27 cellular contexts compared by ENCODE assay signal in the genomic region with DNA sequence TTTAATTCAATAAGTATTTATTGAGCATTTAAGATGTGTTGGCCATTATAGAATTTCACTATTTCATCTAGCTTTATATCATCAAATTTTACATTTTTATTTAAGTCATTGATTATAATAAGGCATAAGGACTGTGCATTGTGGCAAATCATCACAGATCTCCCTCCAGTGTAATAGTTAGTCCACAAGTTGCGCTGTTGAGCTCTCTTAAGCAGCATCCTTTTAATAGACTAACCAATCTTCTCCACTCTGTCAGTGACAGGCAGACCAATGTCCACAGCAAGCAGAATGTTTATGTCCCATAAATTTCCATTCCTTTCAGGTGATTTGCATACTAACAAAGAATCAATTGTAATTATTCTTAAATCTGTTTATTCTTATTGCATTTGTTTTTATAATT.
DNase-seq lines count a peak whose midpoint lies in the region; ATAC-seq and TF ChIP-seq lines count a peak whose summit lies in the region.
"Had no signal": no experiment of that assay in that cellular context is flagged by ENCODE, and none has a peak within 500 bp of the region (broad histone marks: within the 10 kb centered on the region; RNA-seq: fewer than 3 reads in every experiment).

No MANE protein-coding gene starts in this region.

- peak; percentile 21 for DNase-seq in NCI-H82 (lab: John Stamatoyannopoulos, UW)
- DNase-seq in NCI-H82 treated with DMSO at 0.1 percent for 48 hours (lab: John Stamatoyannopoulos, UW; ENCODE audit: unreplicated experiment) = no peak
- DNase-seq in HuH-7 (ENCODE audit: low spot score) = peak; percentile 1
- no peak for DNase-seq in retinal pigment epithelial cell (ENCODE audit: low read depth)
- no peak for DNase-seq in nephron progenitor cell
- DNase-seq: activated CD4-positive, alpha-beta T cell treated with anti-CD3 and anti-CD28 coated beads, Interleukin-2, amount 10 ng/mL, durations not matched to agents 24 days and 14 days; activated naive CD8-positive, alpha-beta T cell treated with anti-CD3 and anti-CD28 coated beads, Interleukin-2, amount 50 U/mL, for 24 hours; brain microvascular endothelial cell; CD4-positive, CD25-positive, alpha-beta regulatory T cell; colonic mucosa; heart left ventricle; immature natural killer cell; left ventricle myocardium superior; midbrain; MV-4-11; NCI-H187 treated with DMSO at 0.1 percent for 48 hours; NCI-H446; stimulated activated CD4-positive, alpha-beta T cell treated with anti-CD3 and anti-CD28 coated beads, Interleukin-1b, Interleukin-23, amount 100 ng/mL, for 48 hours; stimulated activated naive CD4-positive, alpha-beta T cell; T-helper 1 cell had no signal

- TF ChIP-seq CTCF in retinal pigment epithelial cell (conservative IDR thresholded peaks at IDR 0.05; ENCODE audit: low read depth, low read length) (peak; percentile 25), nephron progenitor cell (IDR thresholded peaks at IDR 0.05) (no peak)

- H3K27ac Mint-ChIP-seq in nephron progenitor cell = no peak overlapping the region
- H3K27ac Mint-ChIP-seq: activated CD4-positive, alpha-beta T cell treated with anti-CD3 and anti-CD28 coated beads, Interleukin-2, amount 10 ng/mL, durations not matched to agents 24 days and 14 days; activated naive CD8-positive, alpha-beta T cell treated with anti-CD3 and anti-CD28 coated beads, Interleukin-2, amount 50 U/mL, for 24 hours; activated T-helper 2 cell treated with anti-CD3 and anti-CD28 coated beads, Interferon-gamma antibody, Interleukin-2, Interleukin-4, amounts not matched to agents 10 μg/mL and 5 μg/mL and 100 μg/mL, durations not matched to agents 14 hours and 24 hours and 36 hours; CD4-positive, CD25-positive, alpha-beta regulatory T cell; immature natural killer cell; natural killer cell treated with Interleukin-12 subunit alpha and Interleukin-12 subunit beta and Interleukin-15 and Interleukin-18, amount 100 ng/mL, for 72 hours had no signal

- peaks cover 10% of the 10 kb centered on the region for H3K9me3 Mint-ChIP-seq in nephron progenitor cell
- H3K9me3 Mint-ChIP-seq: activated CD4-positive, alpha-beta T cell treated with anti-CD3 and anti-CD28 coated beads, Interleukin-2, amount 10 ng/mL, durations not matched to agents 24 days and 14 days had no signal

- H3K27me3 Mint-ChIP-seq in nephron progenitor cell (ENCODE audit: low read depth, poor library complexity) = no peaks in the 10 kb centered on the region
- H3K27me3 Mint-ChIP-seq: activated CD4-positive, alpha-beta T cell treated with anti-CD3 and anti-CD28 coated beads, Interleukin-2, amount 10 ng/mL, durations not matched to agents 24 days and 14 days; activated naive CD8-positive, alpha-beta T cell treated with anti-CD3 and anti-CD28 coated beads, Interleukin-2, amount 50 U/mL, for 24 hours; CD4-positive, CD25-positive, alpha-beta regulatory T cell; natural killer cell treated with Interleukin-12 subunit alpha and Interleukin-12 subunit beta and Interleukin-15 and Interleukin-18, amount 100 ng/mL, for 72 hours had no signal

- H3K4me3 Mint-ChIP-seq in nephron progenitor cell = no peak overlapping the region
- H3K4me3 Mint-ChIP-seq: activated CD4-positive, alpha-beta T cell treated with anti-CD3 and anti-CD28 coated beads, Interleukin-2, amount 10 ng/mL, durations not matched to agents 24 days and 14 days; activated naive CD8-positive, alpha-beta T cell treated with anti-CD3 and anti-CD28 coated beads, Interleukin-2, amount 50 U/mL, for 24 hours; CD4-positive, CD25-positive, alpha-beta regulatory T cell; immature natural killer cell; natural killer cell treated with Interleukin-12 subunit alpha and Interleukin-12 subunit beta and Interleukin-15 and Interleukin-18, amount 100 ng/mL, for 72 hours had no signal

- H3K4me3 ChIP-seq in retinal pigment epithelial cell (ENCODE audit: low read length) = no peak overlapping the region
- H3K4me3 ChIP-seq: colonic mucosa, heart left ventricle, thoracic aorta had no signal

- no peaks in the 10 kb centered on the region for H3K4me1 Mint-ChIP-seq in nephron progenitor cell
- H3K4me1 Mint-ChIP-seq: activated CD4-positive, alpha-beta T cell treated with anti-CD3 and anti-CD28 coated beads, Interleukin-2, amount 10 ng/mL, durations not matched to agents 24 days and 14 days; activated naive CD8-positive, alpha-beta T cell treated with anti-CD3 and anti-CD28 coated beads, Interleukin-2, amount 50 U/mL, for 24 hours; CD4-positive, CD25-positive, alpha-beta regulatory T cell; immature natural killer cell had no signal

- H3K36me3 Mint-ChIP-seq in nephron progenitor cell (ENCODE audit: low read depth) = no peaks in the 10 kb centered on the region
- H3K36me3 Mint-ChIP-seq: CD4-positive, CD25-positive, alpha-beta regulatory T cell; immature natural killer cell; natural killer cell treated with Interleukin-12 subunit alpha and Interleukin-12 subunit beta and Interleukin-15 and Interleukin-18, amount 100 ng/mL, for 72 hours had no signal

- ATAC-seq in SK-N-SH treated with all-trans-retinoic acid at 6 μM for 48 hours (peak; percentile 74), HG03439 (IDR thresholded peaks at IDR 0.05; ENCODE audit: unreplicated experiment) (no peak), GM18861 (IDR thresholded peaks at IDR 0.05; ENCODE audit: unreplicated experiment) (no peak)
- ATAC-seq: activated naive CD8-positive, alpha-beta T cell treated with anti-CD3 and anti-CD28 coated beads, Interleukin-2, amount 50 U/mL, for 24 hours; heart left ventricle; left ventricle myocardium superior; natural killer cell treated with Interleukin-12 subunit alpha and Interleukin-12 subunit beta and Interleukin-15 and Interleukin-18, amount 100 ng/mL, for 72 hours; Right ventricle myocardium inferior had no signal

TF ChIP-seq in SK-N-SH treated with all-trans-retinoic acid at 6 μM for 48 hours, 23 proteins besides CTCF, POLR2A, EP300 and RAD21 (continues in another document):
- no peak for TF ChIP-seq OSR1 (CRISPR knock-in tag; IDR thresholded peaks at IDR 0.05)
- no peak for TF ChIP-seq ARNTL (CRISPR knock-in tag; IDR thresholded peaks at IDR 0.05; ENCODE audit: borderline replicate concordance, low read depth)
- TF ChIP-seq, protein P1, sequence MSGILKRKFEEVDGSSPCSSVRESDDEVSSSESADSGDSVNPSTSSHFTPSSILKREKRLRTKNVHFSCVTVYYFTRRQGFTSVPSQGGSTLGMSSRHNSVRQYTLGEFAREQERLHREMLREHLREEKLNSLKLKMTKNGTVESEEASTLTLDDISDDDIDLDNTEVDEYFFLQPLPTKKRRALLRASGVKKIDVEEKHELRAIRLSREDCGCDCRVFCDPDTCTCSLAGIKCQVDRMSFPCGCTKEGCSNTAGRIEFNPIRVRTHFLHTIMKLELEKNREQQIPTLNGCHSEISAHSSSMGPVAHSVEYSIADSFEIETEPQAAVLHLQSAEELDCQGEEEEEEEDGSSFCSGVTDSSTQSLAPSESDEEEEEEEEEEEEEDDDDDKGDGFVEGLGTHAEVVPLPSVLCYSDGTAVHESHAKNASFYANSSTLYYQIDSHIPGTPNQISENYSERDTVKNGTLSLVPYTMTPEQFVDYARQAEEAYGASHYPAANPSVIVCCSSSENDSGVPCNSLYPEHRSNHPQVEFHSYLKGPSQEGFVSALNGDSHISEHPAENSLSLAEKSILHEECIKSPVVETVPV (CRISPR knock-in tag; IDR thresholded peaks at IDR 0.05) = no peak
- no peak for TF ChIP-seq PPARA (CRISPR knock-in tag; IDR thresholded peaks at IDR 0.05; ENCODE audit: borderline replicate concordance)
- no peak for TF ChIP-seq TCF4 (CRISPR knock-in tag; IDR thresholded peaks at IDR 0.05; ENCODE audit: borderline replicate concordance)
- TF ChIP-seq, protein P2, sequence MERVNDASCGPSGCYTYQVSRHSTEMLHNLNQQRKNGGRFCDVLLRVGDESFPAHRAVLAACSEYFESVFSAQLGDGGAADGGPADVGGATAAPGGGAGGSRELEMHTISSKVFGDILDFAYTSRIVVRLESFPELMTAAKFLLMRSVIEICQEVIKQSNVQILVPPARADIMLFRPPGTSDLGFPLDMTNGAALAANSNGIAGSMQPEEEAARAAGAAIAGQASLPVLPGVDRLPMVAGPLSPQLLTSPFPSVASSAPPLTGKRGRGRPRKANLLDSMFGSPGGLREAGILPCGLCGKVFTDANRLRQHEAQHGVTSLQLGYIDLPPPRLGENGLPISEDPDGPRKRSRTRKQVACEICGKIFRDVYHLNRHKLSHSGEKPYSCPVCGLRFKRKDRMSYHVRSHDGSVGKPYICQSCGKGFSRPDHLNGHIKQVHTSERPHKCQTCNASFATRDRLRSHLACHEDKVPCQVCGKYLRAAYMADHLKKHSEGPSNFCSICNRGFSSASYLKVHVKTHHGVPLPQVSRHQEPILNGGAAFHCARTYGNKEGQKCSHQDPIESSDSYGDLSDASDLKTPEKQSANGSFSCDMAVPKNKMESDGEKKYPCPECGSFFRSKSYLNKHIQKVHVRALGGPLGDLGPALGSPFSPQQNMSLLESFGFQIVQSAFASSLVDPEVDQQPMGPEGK (CRISPR knock-in tag; IDR thresholded peaks at IDR 0.05; ENCODE audit: borderline replicate concordance) = no peak
- TF ChIP-seq ISL1 (CRISPR knock-in tag; IDR thresholded peaks at IDR 0.05) = no peak
- TF ChIP-seq, protein P3, sequence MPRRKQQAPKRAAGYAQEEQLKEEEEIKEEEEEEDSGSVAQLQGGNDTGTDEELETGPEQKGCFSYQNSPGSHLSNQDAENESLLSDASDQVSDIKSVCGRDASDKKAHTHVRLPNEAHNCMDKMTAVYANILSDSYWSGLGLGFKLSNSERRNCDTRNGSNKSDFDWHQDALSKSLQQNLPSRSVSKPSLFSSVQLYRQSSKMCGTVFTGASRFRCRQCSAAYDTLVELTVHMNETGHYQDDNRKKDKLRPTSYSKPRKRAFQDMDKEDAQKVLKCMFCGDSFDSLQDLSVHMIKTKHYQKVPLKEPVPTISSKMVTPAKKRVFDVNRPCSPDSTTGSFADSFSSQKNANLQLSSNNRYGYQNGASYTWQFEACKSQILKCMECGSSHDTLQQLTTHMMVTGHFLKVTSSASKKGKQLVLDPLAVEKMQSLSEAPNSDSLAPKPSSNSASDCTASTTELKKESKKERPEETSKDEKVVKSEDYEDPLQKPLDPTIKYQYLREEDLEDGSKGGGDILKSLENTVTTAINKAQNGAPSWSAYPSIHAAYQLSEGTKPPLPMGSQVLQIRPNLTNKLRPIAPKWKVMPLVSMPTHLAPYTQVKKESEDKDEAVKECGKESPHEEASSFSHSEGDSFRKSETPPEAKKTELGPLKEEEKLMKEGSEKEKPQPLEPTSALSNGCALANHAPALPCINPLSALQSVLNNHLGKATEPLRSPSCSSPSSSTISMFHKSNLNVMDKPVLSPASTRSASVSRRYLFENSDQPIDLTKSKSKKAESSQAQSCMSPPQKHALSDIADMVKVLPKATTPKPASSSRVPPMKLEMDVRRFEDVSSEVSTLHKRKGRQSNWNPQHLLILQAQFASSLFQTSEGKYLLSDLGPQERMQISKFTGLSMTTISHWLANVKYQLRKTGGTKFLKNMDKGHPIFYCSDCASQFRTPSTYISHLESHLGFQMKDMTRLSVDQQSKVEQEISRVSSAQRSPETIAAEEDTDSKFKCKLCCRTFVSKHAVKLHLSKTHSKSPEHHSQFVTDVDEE (CRISPR knock-in tag; IDR thresholded peaks at IDR 0.05) = no peak
- no peak for TF ChIP-seq GLIS3 (CRISPR knock-in tag; IDR thresholded peaks at IDR 0.05)
- no peak for TF ChIP-seq ZNF565 (CRISPR knock-in tag; conservative IDR thresholded peaks at IDR 0.05; ENCODE audit: low read depth)
- no peak for TF ChIP-seq ZNF70 (CRISPR knock-in tag; IDR thresholded peaks at IDR 0.05)

Comparison
In these comparisons a context has a peak if more than half of its experiments do, and no peak if none do; other contexts are left out.
1. DNase-seq: peak in NCI-H82 (single experiment) and HuH-7 (single experiment); none in NCI-H82 treated with DMSO at 0.1 percent for 48 hours (single experiment), retinal pigment epithelial cell (single experiment) and nephron progenitor cell (single experiment).